Comparison of ENCODE assay signal across 1 cellular context in the genomic region with DNA sequence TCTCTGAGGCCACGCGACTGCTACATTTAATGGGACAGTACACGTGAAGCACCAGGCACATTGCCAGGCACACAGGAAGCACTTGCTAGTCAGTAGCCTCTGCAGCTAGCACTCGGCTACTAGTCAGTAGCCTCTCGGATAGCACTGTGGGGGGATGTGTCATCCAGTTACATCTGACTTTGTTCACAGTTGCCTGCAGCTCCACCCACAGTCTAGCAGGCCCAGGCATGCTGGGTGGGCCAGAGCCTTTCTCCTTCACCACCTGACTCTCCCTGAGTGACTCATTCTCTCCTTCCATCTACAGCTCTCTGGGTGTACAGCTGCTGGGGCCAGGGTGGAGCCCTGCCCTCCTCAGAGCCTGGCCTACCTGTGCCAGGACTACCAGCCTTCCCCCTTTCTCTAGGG.
A peak's percentile ranks its signal among the peaks of the same experiment; 100 is the strongest.
TF ChIP-seq lines count a peak whose summit lies in the region.

No MANE protein-coding gene starts in this region.

TF ChIP-seq in K562, 482 proteins besides CTCF, POLR2A, EP300 and RAD21 (continued from another document):
- TF ChIP-seq, protein P1, sequence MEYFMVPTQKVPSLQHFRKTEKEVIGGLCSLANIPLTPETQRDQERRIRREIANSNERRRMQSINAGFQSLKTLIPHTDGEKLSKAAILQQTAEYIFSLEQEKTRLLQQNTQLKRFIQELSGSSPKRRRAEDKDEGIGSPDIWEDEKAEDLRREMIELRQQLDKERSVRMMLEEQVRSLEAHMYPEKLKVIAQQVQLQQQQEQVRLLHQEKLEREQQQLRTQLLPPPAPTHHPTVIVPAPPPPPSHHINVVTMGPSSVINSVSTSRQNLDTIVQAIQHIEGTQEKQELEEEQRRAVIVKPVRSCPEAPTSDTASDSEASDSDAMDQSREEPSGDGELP (CRISPR knock-in tag; IDR thresholded peaks at IDR 0.05; ENCODE audit: borderline replicate concordance), result peak; percentile 86; the same call in 1 of the 2 replicates
- TF ChIP-seq FOXK1 (CRISPR knock-in tag; IDR thresholded peaks at IDR 0.05; ENCODE audit: borderline replicate concordance), result no peak
- no peak for TF ChIP-seq NFRKB (IDR thresholded peaks at IDR 0.05; ENCODE audit: low read depth)
- peak; percentile 86 for TF ChIP-seq ATF3 (IDR thresholded peaks at IDR 0.05)
- TF ChIP-seq ATF3 (CRISPR knock-in tag; conservative IDR thresholded peaks at IDR 0.05), result no peak
- 0 out of 2 replicates have a peak, but pooled peaks have one; percentile 22 for TF ChIP-seq ZBTB17 (CRISPR knock-in tag; IDR thresholded peaks at IDR 0.05)
- TF ChIP-seq CTBP1 (IDR thresholded peaks at IDR 0.05; ENCODE audit: borderline replicate concordance), result peak; percentile 32; the same call in 1 of the 2 replicates
- TF ChIP-seq ARID1B (IDR thresholded peaks at IDR 0.05), result peak; percentile 45; the same call in 1 of the 2 replicates
- peak; percentile 40 for TF ChIP-seq RBBP5 (IDR thresholded peaks at IDR 0.05; ENCODE audit: borderline replicate concordance, insufficient read depth, low read length, poor library complexity, severe bottlenecking)
- 0 out of 4 replicates have a peak, but pooled peaks of 1 of the 2 experiments have one; percentile 26 for TF ChIP-seq FOXA3 (CRISPR knock-in tag; conservative IDR thresholded peaks at IDR 0.05 in 1 of 2, IDR thresholded peaks at IDR 0.05 in 1 of 2)
- 0 out of 2 replicates have a peak, but pooled peaks have one; percentile 22 for TF ChIP-seq GTF2E2 (tag; IDR thresholded peaks at IDR 0.05)
- no peak for TF ChIP-seq NEUROD1 (IDR thresholded peaks at IDR 0.05; ENCODE audit: borderline replicate concordance, low read depth, low read length, partially characterized antibody)
- TF ChIP-seq RBM25 (IDR thresholded peaks at IDR 0.05; ENCODE audit: low read depth, low read length, severe bottlenecking), result no peak
- peak in 1 of 2 experiments; percentile 17; a peak in 2 of 4 replicates for TF ChIP-seq NRF1 (conservative IDR thresholded peaks at IDR 0.05 in 1 of 2, IDR thresholded peaks at IDR 0.05 in 1 of 2)
- no peak for TF ChIP-seq SRSF3 (IDR thresholded peaks at IDR 0.05; ENCODE audit: insufficient read depth, low read length)
- TF ChIP-seq, protein P2, sequence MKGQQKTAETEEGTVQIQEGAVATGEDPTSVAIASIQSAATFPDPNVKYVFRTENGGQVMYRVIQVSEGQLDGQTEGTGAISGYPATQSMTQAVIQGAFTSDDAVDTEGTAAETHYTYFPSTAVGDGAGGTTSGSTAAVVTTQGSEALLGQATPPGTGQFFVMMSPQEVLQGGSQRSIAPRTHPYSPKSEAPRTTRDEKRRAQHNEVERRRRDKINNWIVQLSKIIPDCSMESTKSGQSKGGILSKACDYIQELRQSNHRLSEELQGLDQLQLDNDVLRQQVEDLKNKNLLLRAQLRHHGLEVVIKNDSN (CRISPR knock-in tag; IDR thresholded peaks at IDR 0.05), result peak; percentile 69
- peak; percentile 39 for TF ChIP-seq ZFX (CRISPR knock-in tag; IDR thresholded peaks at IDR 0.05)
- 0 out of 2 replicates have a peak, but pooled peaks have one; percentile 21 for TF ChIP-seq HDAC2 (IDR thresholded peaks at IDR 0.05)
- TF ChIP-seq RNF2 (IDR thresholded peaks at IDR 0.05), result no peak
- no peak for TF ChIP-seq ZSCAN29 (IDR thresholded peaks at IDR 0.05)
- no peak for TF ChIP-seq GTF2F1 (IDR thresholded peaks at IDR 0.05; ENCODE audit: low read depth, low read length)
- peak; percentile 41; the same call in 1 of the 2 replicates for TF ChIP-seq SMARCA4 (IDR thresholded peaks at IDR 0.05)
- peak; percentile 93 for TF ChIP-seq HMBOX1 (IDR thresholded peaks at IDR 0.05)
- no peak for TF ChIP-seq ASH1L (IDR thresholded peaks at IDR 0.05; ENCODE audit: borderline replicate concordance, low read depth, partially characterized antibody)
